20 cellular contexts compared by ENCODE assay signal in genomic region chr1:95093296-95093695, GRCh38. TPM values are rescaled to one million over a fixed set of nuclear protein-coding genes. Genes with fewer than 3 reads are reported as not detected.
DNase-seq lines count a peak whose midpoint lies in the region; ATAC-seq, FAIRE-seq and TF ChIP-seq lines count a peak whose summit lies in the region.
"Had no signal": no experiment of that assay in that cellular context is flagged by ENCODE, and none has a peak within 500 bp of the region (broad histone marks: within the 10 kb centered on the region; RNA-seq: fewer than 3 reads in every experiment).

No MANE protein-coding gene starts in this region.

- TF ChIP-seq EP300 in K562 (IDR thresholded peaks at IDR 0.05; ENCODE audit: low read length), result 0 out of 2 replicates have a peak, but pooled peaks have one; percentile 34

- H4K8ac ChIP-seq in mesendoderm (ENCODE audit: low read depth, low read length), result no peak overlapping the region

- TF ChIP-seq CTCF in K562 (IDR thresholded peaks at IDR 0.05 in 2 of 3, conservative IDR thresholded peaks at IDR 0.05 in 1 of 3; ENCODE audit: insufficient read depth in 2 of 3, low read depth in 1 of 3, low read length in 3 of 3) (no peak), endothelial cell (IDR thresholded peaks at IDR 0.05; ENCODE audit: unreplicated experiment) (no peak)

- H3K4me1 ChIP-seq in K562 (replicated peaks in 1 of 2; ENCODE audit: control insufficient read depth in 2 of 2, insufficient read depth in 2 of 2, low read length in 2 of 2), result peaks cover 11 to 31% of the 10 kb centered on the region in 2 experiments; a peak in 4 of 5 replicates
- H3K4me1 ChIP-seq in mesendoderm (ENCODE audit: control insufficient read depth, low read depth, low read length), result no peaks in the 10 kb centered on the region

- no peak overlapping the region for H3K18ac ChIP-seq in mesendoderm (ENCODE audit: low read length)

- in situ Hi-C loops in K562 (cut with MboI), result no loop called here

- H2BK5ac ChIP-seq in mesendoderm (ENCODE audit: low read length), result no peak overlapping the region

- H3K4me3 Mint-ChIP-seq in stimulated activated memory B cell treated with anti-CD40 and anti-IgM and Interleukin-4, amounts not matched to agents 10 μg/mL and 1 μg/mL and 100 μg/mL, for 72 hours, result no peak overlapping the region
- no peak overlapping the region for H3K4me3 Mint-ChIP-seq in endothelial cell (ENCODE audit: unreplicated experiment)
- H3K4me3 Mint-ChIP-seq: CD14-positive monocyte; CD8-positive, alpha-beta T cell; HFFc6 had no signal

- POLR2A ChIA-PET in K562 (lab: Yijun Ruan, JAX), result interaction anchor here (0.7 to 2.4 kb wide), 2 partner anchors 9 to 35 kb away, joined by 3 to 11 read pairs; no protein-coding TSS in a partner anchor

- FAIRE-seq in GM19239 (lab: Jason Lieb, UNC), result peak; percentile 11
- FAIRE-seq in K562 (lab: Jason Lieb, UNC), result peak; percentile 72
- FAIRE-seq: D721Med, G401.6, H1 had no signal

- no peaks in the 10 kb centered on the region for H3K9me3 Mint-ChIP-seq in stimulated activated memory B cell treated with anti-CD40 and anti-IgM and Interleukin-4, amounts not matched to agents 10 μg/mL and 1 μg/mL and 100 μg/mL, for 72 hours
- no peaks in the 10 kb centered on the region for H3K9me3 Mint-ChIP-seq in endothelial cell (ENCODE audit: unreplicated experiment)
- H3K9me3 Mint-ChIP-seq: CD8-positive, alpha-beta T cell; HFFc6 had no signal

- H3K36me3 Mint-ChIP-seq in stimulated activated memory B cell treated with anti-CD40 and anti-IgM and Interleukin-4, amounts not matched to agents 10 μg/mL and 1 μg/mL and 100 μg/mL, for 72 hours, result no peaks in the 10 kb centered on the region
- H3K36me3 Mint-ChIP-seq in endothelial cell (ENCODE audit: low read depth, unreplicated experiment), result no peaks in the 10 kb centered on the region
- H3K36me3 Mint-ChIP-seq: CD14-positive monocyte; CD8-positive, alpha-beta T cell had no signal

- no peak overlapping the region for H3K27ac ChIP-seq in K562 (ENCODE audit: extremely low read depth, low read depth, low read length)
- H3K27ac ChIP-seq in mesendoderm (ENCODE audit: low read depth, low read length), result no peak overlapping the region

- H3K4me1 Mint-ChIP-seq in stimulated activated memory B cell treated with anti-CD40 and anti-IgM and Interleukin-4, amounts not matched to agents 10 μg/mL and 1 μg/mL and 100 μg/mL, for 72 hours, result peaks cover 13% of the 10 kb centered on the region
- no peaks in the 10 kb centered on the region for H3K4me1 Mint-ChIP-seq in endothelial cell (ENCODE audit: unreplicated experiment)

- no peak overlapping the region for H3K4ac ChIP-seq in mesendoderm (ENCODE audit: low read depth, low read length)

- peak overlapping the region; percentile 24; the same call in 1 of the 2 replicates for H2AFZ ChIP-seq in K562 (ENCODE audit: low read depth, low read length)

- no TSS peak for BruUV-seq in K562 (replicated peaks; lab: Mats Ljungman, UMichigan)

- H3K4me2 ChIP-seq in K562 (ENCODE audit: insufficient read depth, low read length) (no peak overlapping the region), mesendoderm (ENCODE audit: low read length) (no peak overlapping the region)

- peak; percentile 28 for ATAC-seq in HG02885 (IDR thresholded peaks at IDR 0.05; ENCODE audit: poor library complexity, unreplicated experiment)
- peak; percentile 52; the same call in 2 of the 3 replicates for ATAC-seq in K562
- ATAC-seq in stimulated activated memory B cell treated with anti-CD40 and anti-IgM and Interleukin-4, amounts not matched to agents 10 μg/mL and 1 μg/mL and 100 μg/mL, for 72 hours, result peak; percentile 69
- ATAC-seq: CD8-positive, alpha-beta T cell had no signal

- H3K27ac Mint-ChIP-seq in stimulated activated memory B cell treated with anti-CD40 and anti-IgM and Interleukin-4, amounts not matched to agents 10 μg/mL and 1 μg/mL and 100 μg/mL, for 72 hours, result no peak overlapping the region
- no peak overlapping the region for H3K27ac Mint-ChIP-seq in endothelial cell (ENCODE audit: unreplicated experiment)
- H3K27ac Mint-ChIP-seq: CD14-positive monocyte; CD8-positive, alpha-beta T cell; HFFc6 had no signal

- H2AK5ac ChIP-seq in mesendoderm (ENCODE audit: low read length), result no peak overlapping the region

- H3K9ac ChIP-seq in K562 (ENCODE audit: insufficient read depth in 1 of 2, low read depth in 2 of 2, low read length in 2 of 2) (no peak overlapping the region), mesendoderm (ENCODE audit: low read length) (no peak overlapping the region)

- TF ChIP-seq RAD21 in K562 (CRISPR knock-in tag; conservative IDR thresholded peaks at IDR 0.05 in 1 of 2, IDR thresholded peaks at IDR 0.05 in 1 of 2), result no peak

- no peak overlapping the region for H3K23ac ChIP-seq in mesendoderm (ENCODE audit: low read length)

- intact Hi-C loops in K562 (cut with micrococcal nuclease), result no loop called here

- H2BK120ac ChIP-seq in mesendoderm (ENCODE audit: low read depth, low read length), result no peak overlapping the region

- no peak overlapping the region for H3K56ac ChIP-seq in mesendoderm (ENCODE audit: low read length)

- CTCF ChIA-PET in K562 (lab: Yijun Ruan, JAX; ENCODE audit: low intra/inter-chr PET ratio), result no interaction called here

- H3K79me2 ChIP-seq in K562 (ENCODE audit: control insufficient read depth, insufficient read depth, low read length) (no peaks in the 10 kb centered on the region), mesendoderm (ENCODE audit: control insufficient read depth, insufficient read depth, low read length) (no peaks in the 10 kb centered on the region)

- H3K27me3 ChIP-seq in K562 (ENCODE audit: control insufficient read depth in 2 of 2, insufficient read depth in 2 of 2, low read length in 2 of 2) (no peaks in the 10 kb centered on the region), mesendoderm (ENCODE audit: insufficient read depth, low read length, poor library complexity) (no peaks in the 10 kb centered on the region)

- TF ChIP-seq POLR2A in K562 (conservative IDR thresholded peaks at IDR 0.05), result no peak

- H3K9me3 ChIP-seq in K562 (replicated peaks; ENCODE audit: control insufficient read depth, insufficient read depth, low read depth, low read length), result peaks cover 13% of the 10 kb centered on the region

- no peaks in the 10 kb centered on the region; the same call in 2 of the 3 replicates for H3K36me3 ChIP-seq in K562 (ENCODE audit: control insufficient read depth, insufficient read depth, low read length)
- no peaks in the 10 kb centered on the region for H3K36me3 ChIP-seq in mesendoderm (ENCODE audit: control insufficient read depth, insufficient read depth, low read length)

- H2BK15ac ChIP-seq in mesendoderm (replicated peaks; ENCODE audit: low read depth), result no peak overlapping the region

- H3K4me3 ChIP-seq in K562, result no peak overlapping the region
- H3K4me3 ChIP-seq in mesendoderm (ENCODE audit: low read length), result no peak overlapping the region

- H3K9me1 ChIP-seq in K562 (ENCODE audit: control insufficient read depth, insufficient read depth, low read length), result no peaks in the 10 kb centered on the region

- H3K79me1 ChIP-seq in mesendoderm (ENCODE audit: low read length), result no peaks in the 10 kb centered on the region

- DNase-seq in GM19239 (ENCODE audit: insufficient read length, low spot score) (no peak), K562 (ENCODE audit: extremely low read depth in 1 of 4, low spot score in 3 of 4) (peak; percentile 51 to 66 (median 59)), NCI-H2107 treated with DMSO at 0.1 percent for 48 hours (lab: John Stamatoyannopoulos, UW; ENCODE audit: unreplicated experiment) (no peak), endothelial cell (ENCODE audit: low spot score) (no peak), mesendoderm (no peak)
- no peak for DNase-seq in effector CD8-positive, alpha-beta T cell (lab: John Stamatoyannopoulos, UW)
- DNase-seq: CD8-positive, alpha-beta T cell; COR-L47; DMS153; DMS79 treated with DMSO at 0.1 percent for 48 hours; EL; HCEC 1CT; HFFc6 had no signal

- no peaks in the 10 kb centered on the region for H4K20me1 ChIP-seq in K562 (replicated peaks; ENCODE audit: control insufficient read depth, insufficient read depth, low read length)

- WGBS in K562 (ENCODE audit: insufficient coverage, low coverage, missing lambda C conversion rate), result 0% methylated on average over 1 of the region's 1 CpG
- no CpG with 5 or more reads among the region's 1 CpG for WGBS in mesendoderm (ENCODE audit: extremely low coverage, insufficient coverage, low lambda C conversion rate)

- peaks cover 8% of the 10 kb centered on the region for H3K27me3 Mint-ChIP-seq in stimulated activated memory B cell treated with anti-CD40 and anti-IgM and Interleukin-4, amounts not matched to agents 10 μg/mL and 1 μg/mL and 100 μg/mL, for 72 hours
- H3K27me3 Mint-ChIP-seq in endothelial cell (ENCODE audit: unreplicated experiment), result peaks cover 2% of the 10 kb centered on the region

- H4K5ac ChIP-seq in mesendoderm (ENCODE audit: low read length), result no peak overlapping the region

RNA-seq across cellular contexts. Expression of gene ALG14, which starts 20.5 kb away (rescaled TPM):
- 1.6 and 2.1 TPM in 2 replicates for total RNA-seq in K562 (2011; cell fraction: chromatin; rRNA removed; ENCODE audit: low replicate concordance)
- total RNA-seq in K562 (2011; cell fraction: nucleolus; rRNA removed), result 1.2 and 3.7 TPM in 2 replicates
- 3.2 and 4.2 TPM in 2 replicates for total RNA-seq in K562 (2011; cell fraction: nucleoplasm; rRNA removed)
- total RNA-seq in K562 (2014; rRNA removed) (1.8 and 2.8 TPM in 2 replicates), K562 (2014; rRNA removed; fragmentation: Illumina TruSeq; extraction: Trizol) (3.9 and 6.8 TPM in 2 replicates), K562 (2015; rRNA removed; fragmentation: Illumina TruSeq; extraction: Trizol) (2.6 and 3.3 TPM in 2 replicates), K562 (2021) (6.1 and 8.6 TPM in 2 replicates), endothelial cell (ENCODE audit: unreplicated experiment) (2.2 TPM)
- polyA plus RNA-seq in K562 (2011; rRNA removed) (2.8 and 2.9 TPM in 2 replicates), K562 (2014; fragmentation: Illumina TruSeq; extraction: Trizol) (4.7 and 4.9 TPM in 2 replicates), K562 (2014; fragmentation: Nextera tagmentation; extraction: Ambion mirVana) (10 to 100 TPM; 14.9 to 16.2 TPM), K562 (2014; rRNA removed) (2.2 and 2.8 TPM in 2 replicates)
- 1.3 and 2.0 TPM in 2 replicates for polyA plus RNA-seq in K562 (2011; cell fraction: cytosol; rRNA removed)
- polyA plus RNA-seq in K562 (2011; cell fraction: nucleus; rRNA removed), result 0.94 and 1.3 TPM in 2 replicates
- 3.3 and 4.6 TPM in 2 replicates for polyA plus RNA-seq in K562 (2012)
- 1.6 and 2.0 TPM in 2 replicates for polyA minus RNA-seq in K562 (2011; rRNA and poly(A)+ RNA removed)
- 1.4 and 12.8 TPM in 2 replicates for polyA minus RNA-seq in K562 (2011; cell fraction: cytosol; rRNA and poly(A)+ RNA removed)
- polyA minus RNA-seq in K562 (2011; cell fraction: nucleus; rRNA and poly(A)+ RNA removed), result 1.5 and 4.4 TPM in 2 replicates
- 2.7 TPM for polyA plus RNA-seq in mesendoderm (2013, experiment 1 of 2)
- 2.9 TPM for polyA plus RNA-seq in mesendoderm (2013, experiment 2 of 2)

RNA-seq across cellular contexts. Expression of gene TLCD4, which starts 23.9 kb away (rescaled TPM):
- 10.7 and 22.5 TPM in 2 replicates for total RNA-seq in K562 (2011; cell fraction: chromatin; rRNA removed; ENCODE audit: low replicate concordance)
- 7.2 and 9.1 TPM in 2 replicates for total RNA-seq in K562 (2011; cell fraction: nucleolus; rRNA removed)
- total RNA-seq in K562 (2011; cell fraction: nucleoplasm; rRNA removed), result 20.7 and 39.0 TPM in 2 replicates
- total RNA-seq in K562 (2014; rRNA removed) (7.6 and 10.3 TPM in 2 replicates), K562 (2014; rRNA removed; fragmentation: Illumina TruSeq; extraction: Trizol) (19.8 and 23.6 TPM in 2 replicates), K562 (2015; rRNA removed; fragmentation: Illumina TruSeq; extraction: Trizol) (6.8 and 7.5 TPM in 2 replicates), K562 (2021) (13.9 and 16.5 TPM in 2 replicates), endothelial cell (ENCODE audit: unreplicated experiment) (0.41 TPM)
- polyA plus RNA-seq in K562 (2011; rRNA removed) (9.6 and 16.6 TPM in 2 replicates), K562 (2014; fragmentation: Illumina TruSeq; extraction: Trizol) (8.4 and 10.9 TPM in 2 replicates), K562 (2014; fragmentation: Nextera tagmentation; extraction: Ambion mirVana) (1 to 10 TPM; 3.5 to 5.0 TPM), K562 (2014; rRNA removed) (6.5 and 6.6 TPM in 2 replicates)
- 2.2 and 4.5 TPM in 2 replicates for polyA plus RNA-seq in K562 (2011; cell fraction: cytosol; rRNA removed)
- 2.3 and 2.7 TPM in 2 replicates for polyA plus RNA-seq in K562 (2011; cell fraction: nucleus; rRNA removed)
- polyA plus RNA-seq in K562 (2012), result 5.0 and 5.7 TPM in 2 replicates
- 26.5 and 41.8 TPM in 2 replicates for polyA minus RNA-seq in K562 (2011; rRNA and poly(A)+ RNA removed)
- 8.3 and 10.7 TPM in 2 replicates for polyA minus RNA-seq in K562 (2011; cell fraction: cytosol; rRNA and poly(A)+ RNA removed)
- 3.1 and 4.1 TPM in 2 replicates for polyA minus RNA-seq in K562 (2011; cell fraction: nucleus; rRNA and poly(A)+ RNA removed)
- 0.53 TPM for polyA plus RNA-seq in mesendoderm (2013, experiment 1 of 2)
- polyA plus RNA-seq in mesendoderm (2013, experiment 2 of 2), result 0.76 TPM
- total RNA-seq: A673 had no signal
- polyA plus RNA-seq: CD14-positive monocyte had no signal

Comparison
In these comparisons a context has a peak if more than half of its experiments do, and no peak if none do; other contexts are left out.
1. DNase-seq: peak in K562 (4 of 4); none in GM19239 (single experiment), NCI-H2107 treated with DMSO at 0.1 percent for 48 hours (single experiment), effector CD8-positive, alpha-beta T cell (single experiment), endothelial cell (single experiment) and mesendoderm (single experiment).
2. Peak in every context shown above with its lines, with median percentiles within 50 percentile points of each other: ATAC-seq.